In the genomic region with DNA sequence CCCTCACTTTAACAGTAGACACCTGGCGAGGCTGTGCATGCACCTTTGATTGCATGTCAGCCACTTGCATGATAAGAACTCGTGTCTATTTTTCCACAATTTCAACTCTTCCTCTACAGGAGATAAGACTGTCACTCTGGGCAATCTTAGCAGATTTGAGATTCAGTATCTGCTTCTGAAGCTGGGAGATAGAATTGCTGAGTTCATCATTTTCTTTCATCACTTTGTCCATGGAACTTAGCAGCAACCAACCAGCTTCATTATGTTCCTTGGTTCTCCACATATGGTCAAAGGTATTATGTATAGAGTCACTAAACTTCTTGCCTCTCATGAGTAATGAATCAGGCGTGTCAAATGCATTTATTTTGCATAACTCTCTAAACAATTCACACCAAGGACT, we compare ENCODE assay signal across 9 cellular contexts. TPM values are rescaled to one million over a fixed set of nuclear protein-coding genes. Genes with fewer than 3 reads are reported as not detected.
"Had no signal": no experiment of that assay in that cellular context is flagged by ENCODE, and none has a peak within 500 bp of the region (broad histone marks: within the 10 kb centered on the region; RNA-seq: fewer than 3 reads in every experiment).

No MANE protein-coding gene starts in this region.

- ATAC-seq: GM12878 had no signal

- DNase-seq: GDM1, GF-D8 had no signal

- H3K4me3 ChIP-seq: GM12878 had no signal

- FAIRE-seq: G401.6, GM12878, GM12891, GM12892, GM18507, GM19239 had no signal

RNA-seq across cellular contexts. Expression of gene MTNR1B, which starts 17.1 kb away (rescaled TPM):
- total RNA-seq: G401, GM12878 had no signal
- polyA plus RNA-seq: GM12878 had no signal
